In genomic region chr13:43246382-43246781, GRCh38 we compare ENCODE assay signal across 25 cellular contexts.
"Had no signal": no experiment of that assay in that cellular context is flagged by ENCODE, and none has a peak within 500 bp of the region (broad histone marks: within the 10 kb centered on the region; RNA-seq: fewer than 3 reads in every experiment).

No MANE protein-coding gene starts in this region.

- H2AFZ ChIP-seq: neural progenitor cell had no signal

- H3K4me2 ChIP-seq: neural progenitor cell had no signal

- H3K27ac ChIP-seq: heart right ventricle, left lung, lower lobe of right lung, neural progenitor cell, stomach, thyroid gland, upper lobe of right lung had no signal

- H3K36me3 ChIP-seq: heart right ventricle, left lung, lower lobe of right lung, neural progenitor cell, stomach, thyroid gland, upper lobe of right lung had no signal

- H3K4me1 ChIP-seq: heart right ventricle, left lung, lower lobe of right lung, neural progenitor cell, stomach, thyroid gland, upper lobe of right lung had no signal

- H3K9me3 ChIP-seq: heart right ventricle, left lung, lower lobe of right lung, stomach, thyroid gland, upper lobe of right lung had no signal

- ATAC-seq: activated CD4-positive, alpha-beta T cell treated with anti-CD3 and anti-CD28 coated beads for 36 hours; activated CD8-positive, alpha-beta T cell treated with anti-CD3 and anti-CD28 coated beads, Interleukin-2, amount 10 ng/mL, durations not matched to agents 7 days and 5 days; effector memory CD8-positive, alpha-beta T cell; heart right ventricle; left lung; lower lobe of right lung; right cardiac atrium; stimulated activated naive B cell treated with anti-CD40 and anti-IgM and Interleukin-4, amounts not matched to agents 10 μg/mL and 1 μg/mL and 100 μg/mL, for 72 hours; upper lobe of right lung had no signal

- H3K27me3 ChIP-seq: foreskin keratinocyte, heart right ventricle, left lung, neural progenitor cell, stomach, thyroid gland, upper lobe of right lung had no signal

- H3K4me3 ChIP-seq: heart right ventricle, left lung, lower lobe of right lung, neural progenitor cell, stomach, thyroid gland, upper lobe of right lung had no signal

- H3K9ac ChIP-seq: neural progenitor cell had no signal

- DNase-seq: activated CD4-positive, alpha-beta T cell treated with anti-CD3 and anti-CD28 coated beads for 36 hours; activated CD4-positive, CD25-positive, alpha-beta regulatory T cell; activated CD8-positive, alpha-beta T cell treated with anti-CD3 and anti-CD28 coated beads, Interleukin-2, amount 10 ng/mL, durations not matched to agents 7 days and 5 days; activated effector memory CD4-positive, alpha-beta T cell treated with Interleukin-2 at 50 U/mL for 16 hours; activated naive CD4-positive, alpha-beta T cell treated with Interleukin-2 at 50 U/mL for 16 hours; amygdala; caudate nucleus; cortex of kidney; effector memory CD8-positive, alpha-beta T cell; erythroblast; foreskin keratinocyte; heart right ventricle; left lung; lower lobe of right lung; mesendoderm; natural killer cell; right cardiac atrium; stimulated activated CD4-positive, alpha-beta T cell treated with anti-CD3 and anti-CD28 coated beads, Interleukin-15, amount 100 ng/mL, for 24 hours; stimulated activated CD4-positive, alpha-beta T cell treated with anti-CD3 and anti-CD28 coated beads, Interleukin-2, amount 100 ng/mL, for 24 hours; stimulated activated naive B cell treated with anti-CD40 and anti-IgM and Interleukin-4, amounts not matched to agents 10 μg/mL and 1 μg/mL and 100 μg/mL, for 72 hours; stomach; T-helper 2 cell; thyroid gland; upper lobe of right lung had no signal
